Comparison of ENCODE assay signal across 27 cellular contexts in the genomic region with DNA sequence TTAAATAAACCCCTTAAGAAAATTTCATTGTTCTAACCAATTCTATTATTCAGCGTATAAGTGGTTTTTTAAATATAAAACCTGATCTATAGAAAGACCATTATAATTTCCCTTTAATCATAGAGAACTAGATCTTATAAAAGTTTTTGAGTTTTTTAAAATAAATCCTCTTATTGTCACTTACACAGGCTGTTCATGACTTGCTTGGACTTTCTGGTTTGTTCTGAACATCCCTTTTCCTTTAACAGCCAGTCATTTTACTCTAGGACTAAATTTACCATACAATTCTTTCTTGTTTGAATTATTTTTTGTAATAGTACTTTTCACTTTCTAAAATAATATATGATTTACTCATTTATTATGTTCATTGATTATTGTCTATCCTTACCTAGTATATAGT. TPM values are rescaled to one million over a fixed set of nuclear protein-coding genes. Genes with fewer than 3 reads are reported as not detected.
"Had no signal": no experiment of that assay in that cellular context is flagged by ENCODE, and none has a peak within 500 bp of the region (broad histone marks: within the 10 kb centered on the region; RNA-seq: fewer than 3 reads in every experiment).

No MANE protein-coding gene starts in this region.

- H3K36me3 Mint-ChIP-seq: activated naive CD8-positive, alpha-beta T cell; stimulated activated naive B cell treated with anti-CD40 and anti-IgM and Interleukin-4, amounts not matched to agents 10 μg/mL and 1 μg/mL and 100 μg/mL, for 72 hours; type B pancreatic cell had no signal

- H3K27me3 Mint-ChIP-seq: activated naive CD8-positive, alpha-beta T cell; stimulated activated naive B cell treated with anti-CD40 and anti-IgM and Interleukin-4, amounts not matched to agents 10 μg/mL and 1 μg/mL and 100 μg/mL, for 72 hours had no signal

- H3K36me3 ChIP-seq: adrenal gland, ascending aorta, esophagus muscularis mucosa, gastroesophageal sphincter, thoracic aorta, vagina had no signal

- H3K27ac Mint-ChIP-seq: activated naive CD8-positive, alpha-beta T cell; activated T-helper 2 cell treated with anti-CD3 and anti-CD28 coated beads, Interferon-gamma antibody, Interleukin-2, Interleukin-4, amounts not matched to agents 10 μg/mL and 5 μg/mL and 100 μg/mL, durations not matched to agents 14 hours and 24 hours and 36 hours; stimulated activated naive B cell treated with anti-CD40 and anti-IgM and Interleukin-4, amounts not matched to agents 10 μg/mL and 1 μg/mL and 100 μg/mL, for 72 hours; type B pancreatic cell had no signal

- H3K4me3 ChIP-seq: adrenal gland, ascending aorta, esophagus muscularis mucosa, gastroesophageal sphincter, mucosa of descending colon, thoracic aorta, vagina had no signal

- H3K4me3 Mint-ChIP-seq: activated naive CD8-positive, alpha-beta T cell; activated T-cell treated with anti-CD3 and anti-CD28 coated beads, Interleukin-2, amount 50 U/mL, for 4 hours; central memory CD8-positive, alpha-beta T cell; stimulated activated naive B cell treated with anti-CD40 and anti-IgM and Interleukin-4, amounts not matched to agents 10 μg/mL and 1 μg/mL and 100 μg/mL, for 72 hours; type B pancreatic cell had no signal

- H3K27ac ChIP-seq: adrenal gland, ascending aorta, esophagus muscularis mucosa, gastroesophageal sphincter, thoracic aorta, vagina had no signal

- H3K4me1 Mint-ChIP-seq: central memory CD8-positive, alpha-beta T cell; stimulated activated naive B cell treated with anti-CD40 and anti-IgM and Interleukin-4, amounts not matched to agents 10 μg/mL and 1 μg/mL and 100 μg/mL, for 72 hours had no signal

- H3K27me3 ChIP-seq: adrenal gland, ascending aorta, esophagus muscularis mucosa, gastroesophageal sphincter, vagina had no signal

- FAIRE-seq: islet of Langerhans had no signal

- H3K9me3 Mint-ChIP-seq: central memory CD8-positive, alpha-beta T cell had no signal

- DNase-seq: activated CD4-positive, alpha-beta T cell treated with anti-CD3 and anti-CD28 coated beads for 4 hours; activated CD4-positive, alpha-beta T cell treated with anti-CD3 and anti-CD28 coated beads, Interleukin-2, amount 50 U/mL, for 48 hours; activated CD4-positive, CD25-positive, alpha-beta regulatory T cell; activated CD8-positive, alpha-beta memory T cell treated with anti-CD3 and anti-CD28 coated beads, Interleukin-2, amount 50 U/mL, for 48 hours; activated naive CD4-positive, alpha-beta T cell; activated T-cell treated with anti-CD3 and anti-CD28 coated beads, Interleukin-2, amount 50 U/mL, for 4 hours; adrenal gland; head of caudate nucleus; hypothalamus; mucosa of descending colon; occipital lobe; small intestine; stimulated activated naive B cell treated with anti-CD40 and anti-IgM and Interleukin-4, amounts not matched to agents 10 μg/mL and 1 μg/mL and 100 μg/mL, for 72 hours had no signal

- H3K9me3 ChIP-seq: adrenal gland, ascending aorta, esophagus muscularis mucosa, gastroesophageal sphincter, mucosa of descending colon, thoracic aorta, vagina had no signal

- H3K4me1 ChIP-seq: adrenal gland, ascending aorta, esophagus muscularis mucosa, gastroesophageal sphincter had no signal

- ATAC-seq: activated T-cell treated with anti-CD3 and anti-CD28 coated beads, Interleukin-2, amount 50 U/mL, for 4 hours; gastroesophageal sphincter; mucosa of descending colon; sciatic nerve; stimulated activated naive B cell treated with anti-CD40 and anti-IgM and Interleukin-4, amounts not matched to agents 10 μg/mL and 1 μg/mL and 100 μg/mL, for 72 hours had no signal

RNA-seq across cellular contexts. Expression of a gene that starts 4.7 kb away (rescaled TPM):
- total RNA-seq: activated CD8-positive, alpha-beta memory T cell treated with anti-CD3 and anti-CD28 coated beads for 36 hours; activated T-cell treated with anti-CD3 and anti-CD28 coated beads, Interleukin-2, amount 50 U/mL, for 4 hours; activated T-helper 2 cell treated with anti-CD3 and anti-CD28 coated beads, Interferon-gamma antibody, Interleukin-2, Interleukin-4, amounts not matched to agents 10 μg/mL and 5 μg/mL and 100 μg/mL, durations not matched to agents 14 hours and 24 hours and 36 hours; ascending aorta; thoracic aorta; vagina had no signal
- polyA plus RNA-seq: adrenal gland, liver, neural cell had no signal
